In genomic region chrX:17559728-17560379, GRCh38 we compare ENCODE assay signal across 9 cellular contexts.
DNase-seq lines count a peak whose midpoint lies in the region; ATAC-seq, FAIRE-seq and TF ChIP-seq lines count a peak whose summit lies in the region.
"Had no signal": no experiment of that assay in that cellular context is flagged by ENCODE, and none has a peak within 500 bp of the region (broad histone marks: within the 10 kb centered on the region; RNA-seq: fewer than 3 reads in every experiment).

No MANE protein-coding gene starts in this region.

- H3K36me3 ChIP-seq in pancreas, result no peaks in the 10 kb centered on the region

- no peaks in the 10 kb centered on the region for H3K9me3 Mint-ChIP-seq in activated T-helper 1 cell treated with anti-CD3 and anti-CD28 coated beads, Interleukin-12 subunit alpha, Interleukin-12 subunit beta, Interleukin-2, Interleukin-4 antibody, amounts not matched to agents 30 ng/mL and 10 ng/mL and 1 ng/mL, durations not matched to agents 14 hours and 24 hours and 36 hours
- H3K9me3 Mint-ChIP-seq: activated naive CD4-positive, alpha-beta T cell treated with anti-CD3 and anti-CD28 coated beads for 36 hours had no signal

- FAIRE-seq in pancreas (lab: Jason Lieb, UNC), result peak; percentile 61

- no peak overlapping the region for H3K4me3 Mint-ChIP-seq in activated T-helper 1 cell treated with anti-CD3 and anti-CD28 coated beads, Interleukin-12 subunit alpha, Interleukin-12 subunit beta, Interleukin-2, Interleukin-4 antibody, amounts not matched to agents 30 ng/mL and 10 ng/mL and 1 ng/mL, durations not matched to agents 14 hours and 24 hours and 36 hours
- H3K4me3 Mint-ChIP-seq: activated naive CD4-positive, alpha-beta T cell treated with anti-CD3 and anti-CD28 coated beads for 36 hours had no signal

- intact Hi-C loops in pancreas (cut with DNase I), result no loop called here
- intact Hi-C loops in activated T-helper 1 cell treated with anti-CD3 and anti-CD28 coated beads, Interleukin-12 subunit alpha, Interleukin-12 subunit beta, Interleukin-2, Interleukin-4 antibody, amounts not matched to agents 30 ng/mL and 10 ng/mL and 1 ng/mL, durations not matched to agents 14 hours and 24 hours and 36 hours (cut with micrococcal nuclease), result no loop called here

- TF ChIP-seq CTCF in epithelial cell of proximal tubule (conservative IDR thresholded peaks at IDR 0.05; ENCODE audit: low read depth, low read length) (no peak), pancreas (IDR thresholded peaks at IDR 0.05) (no peak)

- peak; percentile 67 for DNase-seq in GM03348 (ENCODE audit: low spot score)
- DNase-seq in NCI-H2107 treated with DMSO at 0.1 percent for 48 hours (lab: John Stamatoyannopoulos, UW; ENCODE audit: unreplicated experiment), result peak; percentile 65
- no peak for DNase-seq in epithelial cell of proximal tubule (ENCODE audit: low read depth)
- peak in 3 of 6 donors; percentile 6 to 33 (median 22) for DNase-seq in pancreas
- no peak for DNase-seq in NCI-H187 treated with DMSO at 0.1 percent for 48 hours (lab: John Stamatoyannopoulos, UW)
- no peak for DNase-seq in activated T-helper 1 cell treated with anti-CD3 and anti-CD28 coated beads, Interleukin-12 subunit alpha, Interleukin-12 subunit beta, Interleukin-2, Interleukin-4 antibody, amounts not matched to agents 30 ng/mL and 10 ng/mL and 1 ng/mL, durations not matched to agents 14 hours and 24 hours and 36 hours (ENCODE audit: low spot score)
- DNase-seq: activated naive CD4-positive, alpha-beta T cell treated with anti-CD3 and anti-CD28 coated beads for 36 hours had no signal

- 33 to 40% methylated on average over 8 of the region's 8 CpGs for WGBS in pancreas, 2 donors

- H3K4me1 ChIP-seq in pancreas, result no peaks in the 10 kb centered on the region

- peaks cover 10% of the 10 kb centered on the region for H3K4me1 Mint-ChIP-seq in activated T-helper 1 cell treated with anti-CD3 and anti-CD28 coated beads, Interleukin-12 subunit alpha, Interleukin-12 subunit beta, Interleukin-2, Interleukin-4 antibody, amounts not matched to agents 30 ng/mL and 10 ng/mL and 1 ng/mL, durations not matched to agents 14 hours and 24 hours and 36 hours (ENCODE audit: low read depth)

- H3K4me3 ChIP-seq in epithelial cell of proximal tubule (ENCODE audit: low read depth, low read length) (peak overlapping the region; percentile 50), pancreas (no peak overlapping the region)

- no peaks in the 10 kb centered on the region for H3K27me3 ChIP-seq in pancreas

- no peak overlapping the region for H3K27ac ChIP-seq in pancreas

- ATAC-seq in pancreas (peak in 3 of 4 donors; percentile 81 to 93 (median 84)), GM18909 (IDR thresholded peaks at IDR 0.05; ENCODE audit: poor library complexity, unreplicated experiment) (no peak), HG03175 (IDR thresholded peaks at IDR 0.05; ENCODE audit: unreplicated experiment) (no peak)

- H3K27me3 Mint-ChIP-seq in activated T-helper 1 cell treated with anti-CD3 and anti-CD28 coated beads, Interleukin-12 subunit alpha, Interleukin-12 subunit beta, Interleukin-2, Interleukin-4 antibody, amounts not matched to agents 30 ng/mL and 10 ng/mL and 1 ng/mL, durations not matched to agents 14 hours and 24 hours and 36 hours (ENCODE audit: insufficient read depth), result peaks cover 5% of the 10 kb centered on the region

- H3K27ac Mint-ChIP-seq in activated T-helper 1 cell treated with anti-CD3 and anti-CD28 coated beads, Interleukin-12 subunit alpha, Interleukin-12 subunit beta, Interleukin-2, Interleukin-4 antibody, amounts not matched to agents 30 ng/mL and 10 ng/mL and 1 ng/mL, durations not matched to agents 14 hours and 24 hours and 36 hours, result no peak overlapping the region
- H3K27ac Mint-ChIP-seq: activated naive CD4-positive, alpha-beta T cell treated with anti-CD3 and anti-CD28 coated beads for 36 hours had no signal

- H3K36me3 Mint-ChIP-seq in activated T-helper 1 cell treated with anti-CD3 and anti-CD28 coated beads, Interleukin-12 subunit alpha, Interleukin-12 subunit beta, Interleukin-2, Interleukin-4 antibody, amounts not matched to agents 30 ng/mL and 10 ng/mL and 1 ng/mL, durations not matched to agents 14 hours and 24 hours and 36 hours (ENCODE audit: low read depth), result no peaks in the 10 kb centered on the region

- no peaks in the 10 kb centered on the region for H3K9me3 ChIP-seq in pancreas

Comparison
In these comparisons a context has a peak if more than half of its experiments do, and no peak if none do; other contexts are left out.
1. DNase-seq: peak in GM03348 (single experiment) and NCI-H2107 treated with DMSO at 0.1 percent for 48 hours (single experiment); none in epithelial cell of proximal tubule (single experiment), NCI-H187 treated with DMSO at 0.1 percent for 48 hours (single experiment) and activated T-helper 1 cell treated with anti-CD3 and anti-CD28 coated beads, Interleukin-12 subunit alpha, Interleukin-12 subunit beta, Interleukin-2, Interleukin-4 antibody, amounts not matched to agents 30 ng/mL and 10 ng/mL and 1 ng/mL, durations not matched to agents 14 hours and 24 hours and 36 hours (single experiment).
2. ATAC-seq: peak in pancreas (3 of 4); none in GM18909 (single experiment) and HG03175 (single experiment).